Comparison of ENCODE assay signal across 20 cellular contexts in the genomic region with DNA sequence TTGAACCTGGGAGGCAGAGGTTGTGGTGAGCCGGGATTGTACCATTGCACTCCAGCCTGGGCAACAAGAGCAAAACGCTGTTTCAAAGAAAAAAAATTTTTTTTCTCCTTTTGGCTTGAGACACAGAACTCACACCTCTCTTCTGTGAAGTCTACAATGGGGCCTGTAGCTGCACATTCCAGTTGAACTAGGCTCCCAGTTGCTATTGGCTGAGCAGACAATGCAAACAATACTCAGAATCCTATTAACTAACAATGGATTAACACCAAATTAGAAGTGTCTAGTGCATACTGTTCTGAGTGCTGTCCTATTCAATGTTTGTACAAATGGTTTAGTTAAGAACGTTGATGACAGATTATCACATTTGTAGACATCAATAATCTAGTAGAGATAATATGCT.
"Had no signal": no experiment of that assay in that cellular context is flagged by ENCODE, and none has a peak within 500 bp of the region (broad histone marks: within the 10 kb centered on the region; RNA-seq: fewer than 3 reads in every experiment).

No MANE protein-coding gene starts in this region.

- H3K27ac ChIP-seq: brain microvascular endothelial cell, coronary artery, heart left ventricle, lower lobe of right lung, parathyroid adenoma, thyroid gland, uterus had no signal

- H3K27me3 Mint-ChIP-seq: activated B cell treated with CpG ODN at 0.5 μM for 24 hours; activated CD4-positive, alpha-beta T cell treated with anti-CD3 and anti-CD28 coated beads, Interleukin-2, amount 10 ng/mL, durations not matched to agents 24 days and 14 days; activated naive CD8-positive, alpha-beta T cell treated with anti-CD3 and anti-CD28 coated beads, Interleukin-2, amount 10 ng/mL, durations not matched to agents 7 days and 5 days; central memory CD8-positive, alpha-beta T cell; stimulated activated naive B cell treated with anti-CD40 and anti-IgM and Interleukin-4, amounts not matched to agents 10 μg/mL and 1 μg/mL and 100 μg/mL, for 72 hours had no signal

- H3K9me3 Mint-ChIP-seq: activated B cell treated with CpG ODN at 0.5 μM for 24 hours; activated CD4-positive, alpha-beta T cell treated with anti-CD3 and anti-CD28 coated beads, Interleukin-2, amount 10 ng/mL, durations not matched to agents 24 days and 14 days; activated naive CD8-positive, alpha-beta T cell treated with anti-CD3 and anti-CD28 coated beads, Interleukin-2, amount 10 ng/mL, durations not matched to agents 7 days and 5 days; activated T-helper 1 cell treated with anti-CD3 and anti-CD28 coated beads, Interleukin-12 subunit alpha, Interleukin-12 subunit beta, Interleukin-2, Interleukin-4 antibody, amounts not matched to agents 30 ng/mL and 10 ng/mL and 1 ng/mL, durations not matched to agents 14 hours and 24 hours and 36 hours; central memory CD8-positive, alpha-beta T cell; neural crest cell; stimulated activated naive B cell treated with anti-CD40 and anti-IgM and Interleukin-4, amounts not matched to agents 10 μg/mL and 1 μg/mL and 100 μg/mL, for 72 hours had no signal

- H3K27me3 ChIP-seq: brain microvascular endothelial cell, heart left ventricle, thyroid gland, uterus had no signal

- H3K36me3 ChIP-seq: brain microvascular endothelial cell, uterus had no signal

- H3K27ac Mint-ChIP-seq: activated B cell treated with CpG ODN at 0.5 μM for 24 hours; activated CD4-positive, alpha-beta T cell treated with anti-CD3 and anti-CD28 coated beads, Interleukin-2, amount 10 ng/mL, durations not matched to agents 24 days and 14 days; activated naive CD8-positive, alpha-beta T cell treated with anti-CD3 and anti-CD28 coated beads, Interleukin-2, amount 10 ng/mL, durations not matched to agents 7 days and 5 days; activated T-helper 1 cell treated with anti-CD3 and anti-CD28 coated beads, Interleukin-12 subunit alpha, Interleukin-12 subunit beta, Interleukin-2, Interleukin-4 antibody, amounts not matched to agents 30 ng/mL and 10 ng/mL and 1 ng/mL, durations not matched to agents 14 hours and 24 hours and 36 hours; stimulated activated naive B cell treated with anti-CD40 and anti-IgM and Interleukin-4, amounts not matched to agents 10 μg/mL and 1 μg/mL and 100 μg/mL, for 72 hours had no signal

- H3K9me3 ChIP-seq: heart left ventricle, lower lobe of right lung, thyroid gland, uterus had no signal

- DNase-seq: activated B cell treated with CpG ODN at 0.5 μM for 24 hours; activated CD4-positive, alpha-beta T cell treated with anti-CD3 and anti-CD28 coated beads, Interleukin-2, amount 10 ng/mL, durations not matched to agents 24 days and 14 days; activated CD8-positive, alpha-beta memory T cell treated with anti-CD3 and anti-CD28 coated beads for 24 hours; activated naive CD4-positive, alpha-beta T cell; activated naive CD8-positive, alpha-beta T cell treated with anti-CD3 and anti-CD28 coated beads, Interleukin-2, amount 10 ng/mL, durations not matched to agents 7 days and 5 days; brain microvascular endothelial cell; effector CD4-positive, alpha-beta T cell; heart left ventricle; left colon; lower lobe of right lung; midbrain; stimulated activated CD4-positive, alpha-beta T cell treated with anti-CD3 and anti-CD28 coated beads, Interleukin-2, amount 100 ng/mL, for 48 hours; stimulated activated naive B cell treated with anti-CD40 and anti-IgM and Interleukin-4, amounts not matched to agents 10 μg/mL and 1 μg/mL and 100 μg/mL, for 72 hours; thyroid gland; uterus had no signal

- H3K9ac ChIP-seq: parathyroid adenoma had no signal

- H3K4me3 ChIP-seq: coronary artery, heart left ventricle, lower lobe of right lung, thyroid gland, uterus had no signal

- H3K4me1 ChIP-seq: heart left ventricle, lower lobe of right lung, parathyroid adenoma, thyroid gland, uterus had no signal

- H3K4me3 Mint-ChIP-seq: activated B cell treated with CpG ODN at 0.5 μM for 24 hours; activated CD4-positive, alpha-beta T cell treated with anti-CD3 and anti-CD28 coated beads, Interleukin-2, amount 10 ng/mL, durations not matched to agents 24 days and 14 days; activated naive CD8-positive, alpha-beta T cell treated with anti-CD3 and anti-CD28 coated beads, Interleukin-2, amount 10 ng/mL, durations not matched to agents 7 days and 5 days; activated T-helper 1 cell treated with anti-CD3 and anti-CD28 coated beads, Interleukin-12 subunit alpha, Interleukin-12 subunit beta, Interleukin-2, Interleukin-4 antibody, amounts not matched to agents 30 ng/mL and 10 ng/mL and 1 ng/mL, durations not matched to agents 14 hours and 24 hours and 36 hours; central memory CD8-positive, alpha-beta T cell; neural crest cell; stimulated activated naive B cell treated with anti-CD40 and anti-IgM and Interleukin-4, amounts not matched to agents 10 μg/mL and 1 μg/mL and 100 μg/mL, for 72 hours had no signal

- ATAC-seq: heart left ventricle; lower lobe of right lung; stimulated activated naive B cell treated with anti-CD40 and anti-IgM and Interleukin-4, amounts not matched to agents 10 μg/mL and 1 μg/mL and 100 μg/mL, for 72 hours had no signal

- H3K79me2 ChIP-seq: parathyroid adenoma had no signal

- H2AFZ ChIP-seq: parathyroid adenoma had no signal
